In the genomic region with DNA sequence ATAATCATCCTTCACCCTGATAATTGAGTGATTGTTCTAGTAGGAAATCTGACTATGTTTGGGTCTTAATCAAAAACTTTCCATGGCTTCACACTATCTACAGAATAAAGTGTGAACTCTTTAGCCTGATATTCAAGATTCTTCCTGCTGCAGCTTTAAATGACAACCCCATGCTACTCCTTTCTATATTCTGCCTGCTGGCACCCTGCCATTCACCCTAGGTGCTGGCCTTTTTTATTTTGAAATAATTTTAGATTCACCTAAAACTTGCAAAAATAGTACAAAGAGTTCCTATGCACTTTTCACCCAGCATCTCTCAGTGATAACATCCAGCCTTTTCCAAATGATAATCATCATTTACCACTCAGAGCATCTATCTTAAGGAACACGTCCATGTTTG, we compare ENCODE assay signal across 6 cellular contexts.
"Had no signal": no experiment of that assay in that cellular context is flagged by ENCODE, and none has a peak within 500 bp of the region (broad histone marks: within the 10 kb centered on the region; RNA-seq: fewer than 3 reads in every experiment).

No MANE protein-coding gene starts in this region.

- H3K4me3 ChIP-seq: GM23248, K562 had no signal

- H3K9me3 Mint-ChIP-seq: H9 had no signal

- ATAC-seq: K562 had no signal

- H3K27ac Mint-ChIP-seq: H9 had no signal

- H3K4me3 Mint-ChIP-seq: H9 had no signal

- DNase-seq: GM23248, GOT3, H9, HCEC 1CT, IMR-90 had no signal
